In the genomic region with DNA sequence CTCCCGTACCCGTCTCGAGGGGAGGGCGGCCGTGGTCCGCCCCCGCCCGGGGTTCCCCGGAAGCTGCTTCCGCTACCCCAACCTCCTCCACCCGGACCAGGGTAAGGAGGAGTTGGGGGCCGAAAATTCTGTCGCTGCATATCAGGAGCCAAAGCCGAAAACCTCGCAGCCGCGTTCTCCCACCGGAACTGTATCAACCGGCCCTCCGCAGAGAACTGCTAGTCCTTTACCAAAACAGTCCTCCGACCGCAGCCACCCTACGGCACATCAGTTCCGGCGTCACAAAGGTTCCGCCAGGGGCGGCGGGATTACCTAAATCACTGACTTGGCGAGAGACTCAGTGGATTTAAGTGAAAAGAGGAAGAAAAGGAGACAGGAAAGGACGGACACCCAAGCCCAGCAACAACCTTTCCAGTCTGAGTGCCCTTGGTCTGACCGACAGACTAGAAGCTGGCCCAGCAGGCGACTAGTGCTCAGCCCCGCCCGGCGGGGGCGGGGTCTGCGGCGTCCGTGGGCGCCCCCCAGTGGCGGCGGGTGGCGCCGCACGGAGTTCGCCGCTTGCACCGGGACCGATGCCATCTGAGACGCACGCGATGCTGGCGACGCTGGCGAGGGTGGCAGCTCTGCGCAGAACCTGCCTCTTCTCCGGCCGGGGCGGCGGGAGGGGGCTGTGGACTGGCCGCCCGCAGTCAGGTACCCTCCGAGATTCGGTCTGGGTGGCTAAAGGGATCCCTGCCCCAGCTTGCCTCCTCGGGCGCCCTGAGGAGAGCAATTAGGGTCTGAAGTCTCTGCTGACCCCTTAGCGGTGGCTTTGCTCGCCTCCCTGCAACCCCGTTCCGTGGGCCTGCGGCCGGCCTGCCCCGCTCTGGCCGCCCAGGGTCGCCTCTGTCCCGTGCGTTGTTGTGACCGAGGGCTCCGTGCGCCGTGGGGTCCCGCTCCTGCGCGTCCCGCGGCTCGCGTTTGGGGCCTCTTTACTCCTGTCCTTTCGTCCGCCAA, we compare ENCODE assay signal across 1 cellular context.
A peak's percentile ranks its signal among the peaks of the same experiment; 100 is the strongest.
TF ChIP-seq lines count a peak whose summit lies in the region.

A gene (minus strand): TSS at position 195 of the 996 bp plus-strand sequence. CDS start 55 bp downstream, at position 140.
A gene (plus strand): TSS at position 578 of the 996 bp plus-strand sequence.

TF ChIP-seq in HepG2, 621 proteins besides CTCF, POLR2A, EP300 and RAD21 (continued from another document and continues in another):
- TF ChIP-seq, protein P1, sequence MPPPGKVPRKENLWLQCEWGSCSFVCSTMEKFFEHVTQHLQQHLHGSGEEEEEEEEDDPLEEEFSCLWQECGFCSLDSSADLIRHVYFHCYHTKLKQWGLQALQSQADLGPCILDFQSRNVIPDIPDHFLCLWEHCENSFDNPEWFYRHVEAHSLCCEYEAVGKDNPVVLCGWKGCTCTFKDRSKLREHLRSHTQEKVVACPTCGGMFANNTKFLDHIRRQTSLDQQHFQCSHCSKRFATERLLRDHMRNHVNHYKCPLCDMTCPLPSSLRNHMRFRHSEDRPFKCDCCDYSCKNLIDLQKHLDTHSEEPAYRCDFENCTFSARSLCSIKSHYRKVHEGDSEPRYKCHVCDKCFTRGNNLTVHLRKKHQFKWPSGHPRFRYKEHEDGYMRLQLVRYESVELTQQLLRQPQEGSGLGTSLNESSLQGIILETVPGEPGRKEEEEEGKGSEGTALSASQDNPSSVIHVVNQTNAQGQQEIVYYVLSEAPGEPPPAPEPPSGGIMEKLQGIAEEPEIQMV (CRISPR knock-in tag; IDR thresholded peaks at IDR 0.05; ENCODE audit: low read depth), result peak; percentile 76
- TF ChIP-seq ZNF431 (CRISPR knock-in tag; IDR thresholded peaks at IDR 0.05; ENCODE audit: borderline replicate concordance, low read depth) (peak; percentile 74), ATM (IDR thresholded peaks at IDR 0.05; ENCODE audit: borderline replicate concordance) (no peak), PAWR (CRISPR knock-in tag; IDR thresholded peaks at IDR 0.05; ENCODE audit: borderline replicate concordance) (no peak), ZNF501 (CRISPR knock-in tag; IDR thresholded peaks at IDR 0.05) (peak; percentile 80), ZNF432 (CRISPR knock-in tag; IDR thresholded peaks at IDR 0.05; ENCODE audit: borderline replicate concordance) (peak; percentile 32; the same call in 1 of the 2 replicates), SETDB1 (CRISPR knock-in tag; IDR thresholded peaks at IDR 0.05; ENCODE audit: borderline replicate concordance) (no peak), RFX5 (IDR thresholded peaks at IDR 0.05; ENCODE audit: low read depth, low read length) (no peak), HMG20A (CRISPR knock-in tag; IDR thresholded peaks at IDR 0.05; ENCODE audit: borderline replicate concordance) (no peak), HHEX (CRISPR knock-in tag; IDR thresholded peaks at IDR 0.05) (no peak), ZBTB20 (CRISPR knock-in tag; IDR thresholded peaks at IDR 0.05; ENCODE audit: borderline replicate concordance, low read depth) (no peak), NFIC (IDR thresholded peaks at IDR 0.05; ENCODE audit: low read length) (no peak), ZKSCAN8 (CRISPR knock-in tag; IDR thresholded peaks at IDR 0.05; ENCODE audit: borderline replicate concordance) (peak; percentile 55; the same call in 1 of the 2 replicates), AGO2 (optimal IDR thresholded peaks at IDR 0.05; ENCODE audit: low read depth, low read length) (peak; percentile 18), RNF2 (conservative IDR thresholded peaks at IDR 0.05; ENCODE audit: low read depth) (no peak; the same call in 1 of the 2 replicates), SP1 (IDR thresholded peaks at IDR 0.05) (no peak), SP1 (CRISPR knock-in tag; IDR thresholded peaks at IDR 0.05) (peak; percentile 93), TOE1 (CRISPR knock-in tag; IDR thresholded peaks at IDR 0.05) (0 out of 2 replicates have a peak, but pooled peaks have one; percentile 72), POGZ (CRISPR knock-in tag; IDR thresholded peaks at IDR 0.05) (peak; percentile 80; the same call in 1 of the 2 replicates), ZSCAN29 (CRISPR knock-in tag; conservative IDR thresholded peaks at IDR 0.05) (no peak), ZSCAN31 (CRISPR knock-in tag; IDR thresholded peaks at IDR 0.05; ENCODE audit: low read depth) (no peak; the same call in 1 of the 2 replicates), SRF (IDR thresholded peaks at IDR 0.05; ENCODE audit: low read depth, low read length) (peak; percentile 76; the same call in 1 of the 2 replicates), PRMT3 (CRISPR knock-in tag; IDR thresholded peaks at IDR 0.05; ENCODE audit: borderline replicate concordance, low read depth) (no peak), ZNF460 (CRISPR knock-in tag; IDR thresholded peaks at IDR 0.05; ENCODE audit: borderline replicate concordance) (peak; percentile 10; the same call in 1 of the 2 replicates), ZNF644 (CRISPR knock-in tag; IDR thresholded peaks at IDR 0.05; ENCODE audit: low read depth) (no peak), FLYWCH1 (CRISPR knock-in tag; IDR thresholded peaks at IDR 0.05) (no peak), GZF1 (CRISPR knock-in tag; IDR thresholded peaks at IDR 0.05) (peak; percentile 28; the same call in 1 of the 2 replicates), ZNF773 (CRISPR knock-in tag; IDR thresholded peaks at IDR 0.05; ENCODE audit: borderline replicate concordance) (peak; percentile 63), ZNF790 (CRISPR knock-in tag; IDR thresholded peaks at IDR 0.05; ENCODE audit: borderline replicate concordance) (no peak; the same call in 1 of the 2 replicates), ZNF781 (CRISPR knock-in tag; IDR thresholded peaks at IDR 0.05; ENCODE audit: borderline replicate concordance, not compliant biosample characterization) (peak; percentile 13), ZNF530 (CRISPR knock-in tag; IDR thresholded peaks at IDR 0.05; ENCODE audit: low read depth) (no peak), RFX1 (IDR thresholded peaks at IDR 0.05) (no peak), CEBPG (CRISPR knock-in tag; IDR thresholded peaks at IDR 0.05) (peak; percentile 35), ZNF121 (CRISPR knock-in tag; IDR thresholded peaks at IDR 0.05) (peak; percentile 62; the same call in 1 of the 2 replicates)
- TF ChIP-seq, protein P2, sequence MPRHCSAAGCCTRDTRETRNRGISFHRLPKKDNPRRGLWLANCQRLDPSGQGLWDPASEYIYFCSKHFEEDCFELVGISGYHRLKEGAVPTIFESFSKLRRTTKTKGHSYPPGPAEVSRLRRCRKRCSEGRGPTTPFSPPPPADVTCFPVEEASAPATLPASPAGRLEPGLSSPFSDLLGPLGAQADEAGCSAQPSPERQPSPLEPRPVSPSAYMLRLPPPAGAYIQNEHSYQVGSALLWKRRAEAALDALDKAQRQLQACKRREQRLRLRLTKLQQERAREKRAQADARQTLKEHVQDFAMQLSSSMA (CRISPR knock-in tag; IDR thresholded peaks at IDR 0.05), result no peak
- TF ChIP-seq, protein P3, sequence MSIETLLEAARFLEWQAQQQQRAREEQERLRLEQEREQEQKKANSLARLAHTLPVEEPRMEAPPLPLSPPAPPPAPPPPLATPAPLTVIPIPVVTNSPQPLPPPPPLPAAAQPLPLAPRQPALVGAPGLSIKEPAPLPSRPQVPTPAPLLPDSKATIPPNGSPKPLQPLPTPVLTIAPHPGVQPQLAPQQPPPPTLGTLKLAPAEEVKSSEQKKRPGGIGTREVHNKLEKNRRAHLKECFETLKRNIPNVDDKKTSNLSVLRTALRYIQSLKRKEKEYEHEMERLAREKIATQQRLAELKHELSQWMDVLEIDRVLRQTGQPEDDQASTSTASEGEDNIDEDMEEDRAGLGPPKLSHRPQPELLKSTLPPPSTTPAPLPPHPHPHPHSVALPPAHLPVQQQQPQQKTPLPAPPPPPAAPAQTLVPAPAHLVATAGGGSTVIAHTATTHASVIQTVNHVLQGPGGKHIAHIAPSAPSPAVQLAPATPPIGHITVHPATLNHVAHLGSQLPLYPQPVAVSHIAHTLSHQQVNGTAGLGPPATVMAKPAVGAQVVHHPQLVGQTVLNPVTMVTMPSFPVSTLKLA (IDR thresholded peaks at IDR 0.05), result peak; percentile 6; the same call in 1 of the 2 replicates
- TF ChIP-seq, protein P4, sequence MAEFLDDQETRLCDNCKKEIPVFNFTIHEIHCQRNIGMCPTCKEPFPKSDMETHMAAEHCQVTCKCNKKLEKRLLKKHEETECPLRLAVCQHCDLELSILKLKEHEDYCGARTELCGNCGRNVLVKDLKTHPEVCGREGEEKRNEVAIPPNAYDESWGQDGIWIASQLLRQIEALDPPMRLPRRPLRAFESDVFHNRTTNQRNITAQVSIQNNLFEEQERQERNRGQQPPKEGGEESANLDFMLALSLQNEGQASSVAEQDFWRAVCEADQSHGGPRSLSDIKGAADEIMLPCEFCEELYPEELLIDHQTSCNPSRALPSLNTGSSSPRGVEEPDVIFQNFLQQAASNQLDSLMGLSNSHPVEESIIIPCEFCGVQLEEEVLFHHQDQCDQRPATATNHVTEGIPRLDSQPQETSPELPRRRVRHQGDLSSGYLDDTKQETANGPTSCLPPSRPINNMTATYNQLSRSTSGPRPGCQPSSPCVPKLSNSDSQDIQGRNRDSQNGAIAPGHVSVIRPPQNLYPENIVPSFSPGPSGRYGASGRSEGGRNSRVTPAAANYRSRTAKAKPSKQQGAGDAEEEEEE (CRISPR knock-in tag; IDR thresholded peaks at IDR 0.05; ENCODE audit: borderline replicate concordance), result no peak
- TF ChIP-seq, protein P5, sequence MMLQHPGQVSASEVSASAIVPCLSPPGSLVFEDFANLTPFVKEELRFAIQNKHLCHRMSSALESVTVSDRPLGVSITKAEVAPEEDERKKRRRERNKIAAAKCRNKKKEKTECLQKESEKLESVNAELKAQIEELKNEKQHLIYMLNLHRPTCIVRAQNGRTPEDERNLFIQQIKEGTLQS (CRISPR knock-in tag; IDR thresholded peaks at IDR 0.05), result no peak
- TF ChIP-seq, protein P6, sequence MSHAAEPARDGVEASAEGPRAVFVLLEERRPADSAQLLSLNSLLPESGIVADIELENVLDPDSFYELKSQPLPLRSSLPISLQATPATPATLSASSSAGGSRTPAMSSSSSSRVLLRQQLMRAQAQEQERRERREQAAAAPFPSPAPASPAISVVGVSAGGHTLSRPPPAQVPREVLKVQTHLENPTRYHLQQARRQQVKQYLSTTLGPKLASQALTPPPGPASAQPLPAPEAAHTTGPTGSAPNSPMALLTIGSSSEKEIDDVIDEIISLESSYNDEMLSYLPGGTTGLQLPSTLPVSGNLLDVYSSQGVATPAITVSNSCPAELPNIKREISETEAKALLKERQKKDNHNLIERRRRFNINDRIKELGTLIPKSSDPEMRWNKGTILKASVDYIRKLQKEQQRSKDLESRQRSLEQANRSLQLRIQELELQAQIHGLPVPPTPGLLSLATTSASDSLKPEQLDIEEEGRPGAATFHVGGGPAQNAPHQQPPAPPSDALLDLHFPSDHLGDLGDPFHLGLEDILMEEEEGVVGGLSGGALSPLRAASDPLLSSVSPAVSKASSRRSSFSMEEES (CRISPR knock-in tag; IDR thresholded peaks at IDR 0.05), result no peak
- TF ChIP-seq, protein P7, sequence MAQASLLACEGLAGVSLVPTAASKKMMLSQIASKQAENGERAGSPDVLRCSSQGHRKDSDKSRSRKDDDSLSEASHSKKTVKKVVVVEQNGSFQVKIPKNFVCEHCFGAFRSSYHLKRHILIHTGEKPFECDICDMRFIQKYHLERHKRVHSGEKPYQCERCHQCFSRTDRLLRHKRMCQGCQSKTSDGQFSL (CRISPR knock-in tag; IDR thresholded peaks at IDR 0.05), result no peak
- TF ChIP-seq, protein P8, sequence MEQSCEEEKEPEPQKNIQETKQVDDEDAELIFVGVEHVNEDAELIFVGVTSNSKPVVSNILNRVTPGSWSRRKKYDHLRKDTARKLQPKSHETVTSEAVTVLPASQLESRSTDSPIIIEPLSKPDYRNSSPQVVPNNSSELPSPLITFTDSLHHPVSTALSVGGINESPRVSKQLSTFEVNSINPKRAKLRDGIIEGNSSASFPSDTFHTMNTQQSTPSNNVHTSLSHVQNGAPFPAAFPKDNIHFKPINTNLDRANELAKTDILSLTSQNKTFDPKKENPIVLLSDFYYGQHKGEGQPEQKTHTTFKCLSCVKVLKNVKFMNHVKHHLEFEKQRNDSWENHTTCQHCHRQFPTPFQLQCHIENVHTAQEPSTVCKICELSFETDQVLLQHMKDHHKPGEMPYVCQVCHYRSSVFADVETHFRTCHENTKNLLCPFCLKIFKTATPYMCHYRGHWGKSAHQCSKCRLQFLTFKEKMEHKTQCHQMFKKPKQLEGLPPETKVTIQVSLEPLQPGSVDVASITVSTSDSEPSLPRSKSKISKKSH (CRISPR knock-in tag; IDR thresholded peaks at IDR 0.05; ENCODE audit: borderline replicate concordance), result peak; percentile 92
- TF ChIP-seq, protein P9, sequence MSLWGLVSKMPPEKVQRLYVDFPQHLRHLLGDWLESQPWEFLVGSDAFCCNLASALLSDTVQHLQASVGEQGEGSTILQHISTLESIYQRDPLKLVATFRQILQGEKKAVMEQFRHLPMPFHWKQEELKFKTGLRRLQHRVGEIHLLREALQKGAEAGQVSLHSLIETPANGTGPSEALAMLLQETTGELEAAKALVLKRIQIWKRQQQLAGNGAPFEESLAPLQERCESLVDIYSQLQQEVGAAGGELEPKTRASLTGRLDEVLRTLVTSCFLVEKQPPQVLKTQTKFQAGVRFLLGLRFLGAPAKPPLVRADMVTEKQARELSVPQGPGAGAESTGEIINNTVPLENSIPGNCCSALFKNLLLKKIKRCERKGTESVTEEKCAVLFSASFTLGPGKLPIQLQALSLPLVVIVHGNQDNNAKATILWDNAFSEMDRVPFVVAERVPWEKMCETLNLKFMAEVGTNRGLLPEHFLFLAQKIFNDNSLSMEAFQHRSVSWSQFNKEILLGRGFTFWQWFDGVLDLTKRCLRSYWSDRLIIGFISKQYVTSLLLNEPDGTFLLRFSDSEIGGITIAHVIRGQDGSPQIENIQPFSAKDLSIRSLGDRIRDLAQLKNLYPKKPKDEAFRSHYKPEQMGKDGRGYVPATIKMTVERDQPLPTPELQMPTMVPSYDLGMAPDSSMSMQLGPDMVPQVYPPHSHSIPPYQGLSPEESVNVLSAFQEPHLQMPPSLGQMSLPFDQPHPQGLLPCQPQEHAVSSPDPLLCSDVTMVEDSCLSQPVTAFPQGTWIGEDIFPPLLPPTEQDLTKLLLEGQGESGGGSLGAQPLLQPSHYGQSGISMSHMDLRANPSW (CRISPR knock-in tag; IDR thresholded peaks at IDR 0.05; ENCODE audit: borderline replicate concordance), result no peak
- TF ChIP-seq, protein P10, sequence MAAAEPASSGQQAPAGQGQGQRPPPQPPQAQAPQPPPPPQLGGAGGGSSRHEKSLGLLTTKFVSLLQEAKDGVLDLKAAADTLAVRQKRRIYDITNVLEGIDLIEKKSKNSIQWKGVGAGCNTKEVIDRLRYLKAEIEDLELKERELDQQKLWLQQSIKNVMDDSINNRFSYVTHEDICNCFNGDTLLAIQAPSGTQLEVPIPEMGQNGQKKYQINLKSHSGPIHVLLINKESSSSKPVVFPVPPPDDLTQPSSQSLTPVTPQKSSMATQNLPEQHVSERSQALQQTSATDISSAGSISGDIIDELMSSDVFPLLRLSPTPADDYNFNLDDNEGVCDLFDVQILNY (CRISPR knock-in tag; conservative IDR thresholded peaks at IDR 0.05), result no peak
- TF ChIP-seq, protein P11, sequence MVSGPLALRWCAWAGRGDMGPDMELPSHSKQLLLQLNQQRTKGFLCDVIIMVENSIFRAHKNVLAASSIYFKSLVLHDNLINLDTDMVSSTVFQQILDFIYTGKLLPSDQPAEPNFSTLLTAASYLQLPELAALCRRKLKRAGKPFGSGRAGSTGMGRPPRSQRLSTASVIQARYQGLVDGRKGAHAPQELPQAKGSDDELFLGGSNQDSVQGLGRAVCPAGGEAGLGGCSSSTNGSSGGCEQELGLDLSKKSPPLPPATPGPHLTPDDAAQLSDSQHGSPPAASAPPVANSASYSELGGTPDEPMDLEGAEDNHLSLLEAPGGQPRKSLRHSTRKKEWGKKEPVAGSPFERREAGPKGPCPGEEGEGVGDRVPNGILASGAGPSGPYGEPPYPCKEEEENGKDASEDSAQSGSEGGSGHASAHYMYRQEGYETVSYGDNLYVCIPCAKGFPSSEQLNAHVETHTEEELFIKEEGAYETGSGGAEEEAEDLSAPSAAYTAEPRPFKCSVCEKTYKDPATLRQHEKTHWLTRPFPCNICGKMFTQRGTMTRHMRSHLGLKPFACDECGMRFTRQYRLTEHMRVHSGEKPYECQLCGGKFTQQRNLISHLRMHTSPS (CRISPR knock-in tag; IDR thresholded peaks at IDR 0.05; ENCODE audit: low read depth), result peak; percentile 90
